In genomic region chr2:231743376-231744116, GRCh38 we compare ENCODE assay signal across 27 cellular contexts.
"Had no signal": no experiment of that assay in that cellular context is flagged by ENCODE, and none has a peak within 500 bp of the region (broad histone marks: within the 10 kb centered on the region; RNA-seq: fewer than 3 reads in every experiment).

No MANE protein-coding gene starts in this region.

- H3K4me3 ChIP-seq: SK-N-MC had no signal

- H3K27ac ChIP-seq: KMS-11, SK-N-MC had no signal

- H3K9me3 Mint-ChIP-seq: activated B cell treated with CpG ODN at 0.5 μM for 24 hours; activated CD4-positive, alpha-beta memory T cell treated with anti-CD3 and anti-CD28 coated beads for 36 hours; activated CD4-positive, alpha-beta T cell treated with anti-CD3 and anti-CD28 coated beads, Interleukin-2, amount 10 ng/mL, durations not matched to agents 24 days and 14 days; activated naive CD4-positive, alpha-beta T cell treated with anti-CD3 and anti-CD28 coated beads for 36 hours; activated T-helper 17 cell treated with anti-CD3 and anti-CD28 coated beads, Interleukin-2, amount 50 U/mL, for 72 hours; brain; T-cell had no signal

- H3K4me2 ChIP-seq: KMS-11 had no signal

- H3K9ac ChIP-seq: KMS-11 had no signal

- H3K27me3 Mint-ChIP-seq: activated B cell treated with CpG ODN at 0.5 μM for 24 hours; activated CD4-positive, alpha-beta memory T cell treated with anti-CD3 and anti-CD28 coated beads for 36 hours; activated CD4-positive, alpha-beta T cell treated with anti-CD3 and anti-CD28 coated beads, Interleukin-2, amount 10 ng/mL, durations not matched to agents 24 days and 14 days; activated naive CD8-positive, alpha-beta T cell; activated T-helper 17 cell treated with anti-CD3 and anti-CD28 coated beads, Interleukin-2, amount 50 U/mL, for 72 hours; T-cell had no signal

- ATAC-seq: activated T-helper 17 cell treated with anti-CD3 and anti-CD28 coated beads, Interleukin-2, amount 50 U/mL, for 72 hours; PC-3; T-cell had no signal

- DNase-seq: activated B cell treated with CpG ODN at 0.5 μM for 24 hours; activated CD4-positive, alpha-beta memory T cell treated with anti-CD3 and anti-CD28 coated beads for 36 hours; activated CD4-positive, alpha-beta T cell treated with anti-CD3 and anti-CD28 coated beads for 1 hour; activated CD4-positive, alpha-beta T cell treated with anti-CD3 and anti-CD28 coated beads, Interleukin-2, amount 10 ng/mL, durations not matched to agents 24 days and 14 days; activated CD8-positive, alpha-beta memory T cell treated with anti-CD3 and anti-CD28 coated beads for 24 hours; activated gamma-delta T cell; activated naive CD4-positive, alpha-beta T cell treated with anti-CD3 and anti-CD28 coated beads for 36 hours; activated T-cell treated with anti-CD3 and anti-CD28 coated beads, Interleukin-2, amount 50 U/mL, for 48 hours; amygdala; NCI-H1092; NCI-H1417 treated with DMSO at 0.1 percent for 48 hours; NCI-H1694; NCI-H2029; NCI-H345; NCI-H510A; NCI-H526 treated with DMSO at 0.1 percent for 48 hours; NK-92 treated with Interleukin-12 subunit alpha and Interleukin-12 subunit beta, amount 100 ng/mL, for 24 hours; PC-3; SHP77 treated with DMSO at 0.1 percent for 48 hours; T-cell; T-helper 2 cell; T1000 had no signal

- H3K27ac Mint-ChIP-seq: activated B cell treated with CpG ODN at 0.5 μM for 24 hours; activated CD4-positive, alpha-beta memory T cell treated with anti-CD3 and anti-CD28 coated beads for 36 hours; activated CD4-positive, alpha-beta T cell treated with anti-CD3 and anti-CD28 coated beads, Interleukin-2, amount 10 ng/mL, durations not matched to agents 24 days and 14 days; activated naive CD4-positive, alpha-beta T cell treated with anti-CD3 and anti-CD28 coated beads for 36 hours; activated naive CD8-positive, alpha-beta T cell; activated T-helper 17 cell treated with anti-CD3 and anti-CD28 coated beads, Interleukin-2, amount 50 U/mL, for 72 hours; brain; T-cell had no signal

- H3K4me3 Mint-ChIP-seq: activated B cell treated with CpG ODN at 0.5 μM for 24 hours; activated CD4-positive, alpha-beta memory T cell treated with anti-CD3 and anti-CD28 coated beads for 36 hours; activated CD4-positive, alpha-beta T cell treated with anti-CD3 and anti-CD28 coated beads, Interleukin-2, amount 10 ng/mL, durations not matched to agents 24 days and 14 days; activated naive CD4-positive, alpha-beta T cell treated with anti-CD3 and anti-CD28 coated beads for 36 hours; activated naive CD8-positive, alpha-beta T cell; activated T-helper 17 cell treated with anti-CD3 and anti-CD28 coated beads, Interleukin-2, amount 50 U/mL, for 72 hours; brain; T-cell had no signal

- H3K4me1 Mint-ChIP-seq: activated T-helper 17 cell treated with anti-CD3 and anti-CD28 coated beads, Interleukin-2, amount 50 U/mL, for 72 hours; brain; T-cell had no signal
